In the genomic region with DNA sequence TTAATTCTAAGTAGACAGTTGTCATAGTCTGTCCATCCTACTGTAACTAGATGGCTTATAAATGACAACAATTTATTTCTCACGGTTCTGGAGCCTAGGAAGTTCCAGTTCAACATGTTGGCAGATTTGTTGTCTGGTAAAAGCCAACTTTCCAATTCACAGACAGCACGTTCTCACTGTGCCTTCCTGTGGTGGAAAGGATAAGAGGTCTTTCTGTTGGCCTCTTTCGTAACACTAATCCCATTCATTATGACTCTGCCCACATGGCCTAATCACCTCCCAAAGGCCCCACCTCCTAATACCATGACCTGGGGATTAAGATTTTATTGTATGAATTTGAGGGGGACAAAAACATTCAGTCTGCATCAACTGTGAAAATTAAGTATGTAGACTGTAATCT, we compare ENCODE assay signal across 24 cellular contexts.
"Had no signal": no experiment of that assay in that cellular context is flagged by ENCODE, and none has a peak within 500 bp of the region (broad histone marks: within the 10 kb centered on the region; RNA-seq: fewer than 3 reads in every experiment).

No MANE protein-coding gene starts in this region.

- H3K4me2 ChIP-seq: hepatocyte had no signal

- H3K4me1 Mint-ChIP-seq: memory B cell, naive B cell, nephron had no signal

- H3K27ac ChIP-seq: dorsolateral prefrontal cortex, esophagus squamous epithelium, hepatocyte, left ventricle myocardium inferior, lower lobe of right lung, neutrophil, right atrium auricular region, suprapubic skin, thyroid gland had no signal

- H3K9me3 Mint-ChIP-seq: type B pancreatic cell had no signal

- H3K9me3 ChIP-seq: esophagus squamous epithelium, lower lobe of right lung, neutrophil, suprapubic skin, thyroid gland had no signal

- H3K4me1 ChIP-seq: esophagus squamous epithelium, left ventricle myocardium inferior, lower lobe of right lung, right atrium auricular region, suprapubic skin, thyroid gland had no signal

- ATAC-seq: effector memory CD8-positive, alpha-beta T cell; left cardiac atrium; lower lobe of right lung had no signal

- H3K4me3 Mint-ChIP-seq: effector memory CD8-positive, alpha-beta T cell; memory B cell; naive B cell; nephron; type B pancreatic cell had no signal

- H3K36me3 ChIP-seq: esophagus squamous epithelium, left ventricle myocardium inferior, lower lobe of right lung, neutrophil, right atrium auricular region, suprapubic skin, thyroid gland had no signal

- H3K4me3 ChIP-seq: dorsolateral prefrontal cortex, esophagus squamous epithelium, hepatocyte, left ventricle myocardium inferior, lower lobe of right lung, right atrium auricular region, suprapubic skin, thyroid gland had no signal

- DNase-seq: cortex of kidney; dorsolateral prefrontal cortex; effector memory CD8-positive, alpha-beta T cell; esophagus squamous epithelium; foreskin fibroblast; kidney; left cardiac atrium; left ventricle myocardium inferior; lower lobe of right lung; naive B cell; posterior cingulate gyrus; small intestine; stimulated activated CD4-positive, alpha-beta T cell treated with anti-CD3 and anti-CD28 coated beads, Interleukin-12 subunit alpha, Interleukin-12 subunit beta, amount 100 ng/mL, for 4 hours; stimulated activated CD4-positive, alpha-beta T cell treated with anti-CD3 and anti-CD28 coated beads, Interleukin-2, amount 100 ng/mL, for 48 hours; stimulated activated naive CD4-positive, alpha-beta T cell treated with Interleukin-2 at 50 U/mL for 16 hours; thyroid gland had no signal

- H2AFZ ChIP-seq: hepatocyte had no signal

- H3K36me3 Mint-ChIP-seq: type B pancreatic cell had no signal

- H3K27ac Mint-ChIP-seq: effector memory CD8-positive, alpha-beta T cell; memory B cell; naive B cell; nephron; type B pancreatic cell had no signal

- FAIRE-seq: small intestine, urothelium cell line had no signal

- H3K27me3 ChIP-seq: dorsolateral prefrontal cortex, esophagus squamous epithelium, hepatocyte, neutrophil, right atrium auricular region, suprapubic skin, thyroid gland had no signal

- H3K27me3 Mint-ChIP-seq: effector memory CD8-positive, alpha-beta T cell; memory B cell; naive B cell; type B pancreatic cell had no signal
